In genomic region chr16:88568710-88569613, GRCh38 we compare ENCODE assay signal across 10 cellular contexts. TPM values are rescaled to one million over a fixed set of nuclear protein-coding genes. Genes with fewer than 3 reads are reported as not detected.
DNase-seq lines count a peak whose midpoint lies in the region; ATAC-seq, FAIRE-seq and TF ChIP-seq lines count a peak whose summit lies in the region.
"Had no signal": no experiment of that assay in that cellular context is flagged by ENCODE, and none has a peak within 500 bp of the region (broad histone marks: within the 10 kb centered on the region; RNA-seq: fewer than 3 reads in every experiment).

No MANE protein-coding gene starts in this region.

- H4K5ac ChIP-seq in mesendoderm (ENCODE audit: low read length) = no peak overlapping the region

- H4K20me1 ChIP-seq in K562 (replicated peaks; ENCODE audit: control insufficient read depth, insufficient read depth, low read length) = peaks cover 10% of the 10 kb centered on the region

- H3K4me2 ChIP-seq in K562 (ENCODE audit: insufficient read depth, low read length) (peak overlapping the region; percentile 90), mesendoderm (ENCODE audit: low read length) (peak overlapping the region; percentile 69)

- H3K27ac ChIP-seq in heart right ventricle = peak overlapping the region in 8 of 10 donors; percentile 66 to 92 (median 84)
- peak overlapping the region; percentile 67; the same call in 2 of the 3 replicates for H3K27ac ChIP-seq in K562 (ENCODE audit: extremely low read depth, low read depth, low read length)
- H3K27ac ChIP-seq in mesendoderm (ENCODE audit: low read depth, low read length) = no peak overlapping the region

- H3K9ac ChIP-seq in K562 (ENCODE audit: insufficient read depth in 1 of 2, low read depth in 2 of 2, low read length in 2 of 2) = peak overlapping the region; percentile 79 to 93
- H3K9ac ChIP-seq in mesendoderm (ENCODE audit: low read length) = peak overlapping the region; percentile 85

- DNase-seq in heart right ventricle (no peak), left cardiac atrium (no peak), K562 (ENCODE audit: extremely low read depth in 1 of 4, low spot score in 3 of 4) (no peak), mesendoderm (no peak), left colon (no peak)
- no peak for DNase-seq in stimulated activated CD4-positive, alpha-beta T cell treated with anti-CD3 and anti-CD28 coated beads, Interleukin-4, amount 100 ng/mL, for 24 hours
- DNase-seq: GF-D8, NCI-H1436 treated with DMSO at 0.1 percent for 48 hours had no signal

- no peak overlapping the region for H4K8ac ChIP-seq in mesendoderm (ENCODE audit: low read depth, low read length)

- H3K79me2 ChIP-seq in K562 (ENCODE audit: control insufficient read depth, insufficient read depth, low read length) (peaks cover 46% of the 10 kb centered on the region), mesendoderm (ENCODE audit: control insufficient read depth, insufficient read depth, low read length) (peaks cover 26% of the 10 kb centered on the region)

- H3K27me3 ChIP-seq in heart right ventricle (no peaks in the 10 kb centered on the region), K562 (ENCODE audit: control insufficient read depth in 2 of 2, insufficient read depth in 2 of 2, low read length in 2 of 2) (no peaks in the 10 kb centered on the region), mesendoderm (ENCODE audit: insufficient read depth, low read length, poor library complexity) (no peaks in the 10 kb centered on the region)

- H3K36me3 ChIP-seq in heart right ventricle (peaks cover 0 to 23% (median 0%) of the 10 kb centered on the region in 9 donors), K562 (ENCODE audit: control insufficient read depth, insufficient read depth, low read length) (peaks cover 25% of the 10 kb centered on the region), mesendoderm (ENCODE audit: control insufficient read depth, insufficient read depth, low read length) (no peaks in the 10 kb centered on the region)

- CTCF ChIA-PET in K562 (lab: Yijun Ruan, JAX; ENCODE audit: low intra/inter-chr PET ratio) = interaction anchor here (0.6 kb wide), 1 partner anchor 42 kb away, joined by 4 read pairs; no protein-coding TSS in a partner anchor

- in situ Hi-C loops in K562 (cut with MboI) = no loop called here

- TF ChIP-seq CTCF in heart right ventricle (IDR thresholded peaks at IDR 0.05) (no peak), K562 (IDR thresholded peaks at IDR 0.05 in 2 of 3, conservative IDR thresholded peaks at IDR 0.05 in 1 of 3; ENCODE audit: insufficient read depth in 2 of 3, low read depth in 1 of 3, low read length in 3 of 3) (no peak)

- POLR2A ChIA-PET in K562 (lab: Yijun Ruan, JAX) = interaction anchor here (2.1 kb wide), 1 partner anchor 19 kb away, joined by 7 read pairs; no protein-coding TSS in a partner anchor

- no peak for TF ChIP-seq EP300 in K562 (IDR thresholded peaks at IDR 0.05; ENCODE audit: low read length)

- peak overlapping the region; percentile 93 for H3K56ac ChIP-seq in mesendoderm (ENCODE audit: low read length)

- H3K79me1 ChIP-seq in mesendoderm (ENCODE audit: low read length) = peaks cover 11% of the 10 kb centered on the region

- no peak overlapping the region for H3K4ac ChIP-seq in mesendoderm (ENCODE audit: low read depth, low read length)

- no TSS peak for BruUV-seq in K562 (replicated peaks; lab: Mats Ljungman, UMichigan)

- no peak overlapping the region for H2BK5ac ChIP-seq in mesendoderm (ENCODE audit: low read length)

- ATAC-seq in heart right ventricle (no peak), left cardiac atrium (no peak), K562 (no peak), HG03565 (IDR thresholded peaks at IDR 0.05; ENCODE audit: unreplicated experiment) (no peak), HG02642 (IDR thresholded peaks at IDR 0.05; ENCODE audit: poor library complexity, unreplicated experiment) (no peak), left colon (no peak)

- no peaks in the 10 kb centered on the region for H3K9me3 ChIP-seq in heart right ventricle
- no peaks in the 10 kb centered on the region for H3K9me3 ChIP-seq in K562 (replicated peaks; ENCODE audit: control insufficient read depth, insufficient read depth, low read depth, low read length)

- no peak overlapping the region for H2AK5ac ChIP-seq in mesendoderm (ENCODE audit: low read length)

- peak overlapping the region in 8 of 10 donors; percentile 68 to 96 (median 92) for H3K4me3 ChIP-seq in heart right ventricle
- peak overlapping the region; percentile 79 for H3K4me3 ChIP-seq in K562
- H3K4me3 ChIP-seq in mesendoderm (ENCODE audit: low read length) = peak overlapping the region; percentile 55

- H3K9me1 ChIP-seq in K562 (ENCODE audit: control insufficient read depth, insufficient read depth, low read length) = no peaks in the 10 kb centered on the region

- TF ChIP-seq RAD21 in K562 (CRISPR knock-in tag; conservative IDR thresholded peaks at IDR 0.05 in 1 of 2, IDR thresholded peaks at IDR 0.05 in 1 of 2) = no peak

- no peak overlapping the region for H2BK120ac ChIP-seq in mesendoderm (ENCODE audit: low read depth, low read length)

- no peak overlapping the region for H3K23ac ChIP-seq in mesendoderm (ENCODE audit: low read length)

- H2AFZ ChIP-seq in K562 (ENCODE audit: low read depth, low read length) = peak overlapping the region; percentile 98

- intact Hi-C loops in heart right ventricle (cut with DNase I) = loop anchor here in 2 of 10 donors (5.0 to 10.0 kb wide), 2 partner anchors 37 to 124 kb away; no protein-coding TSS in a partner anchor
- intact Hi-C loops in left cardiac atrium (cut with DNase I) = no loop called here
- intact Hi-C loops in K562 (cut with micrococcal nuclease) = no loop called here
- intact Hi-C loops in left colon (cut with DNase I, micrococcal nuclease) = loop anchor here in 1 of 2 donors (10.0 kb wide), 1 partner anchor 124 kb away; no protein-coding TSS in a partner anchor

- H2BK15ac ChIP-seq in mesendoderm (replicated peaks; ENCODE audit: low read depth) = no peak overlapping the region

- H3K4me1 ChIP-seq in heart right ventricle = peaks cover 6 to 30% (median 25%) of the 10 kb centered on the region in 9 donors
- H3K4me1 ChIP-seq in K562 (replicated peaks in 1 of 2; ENCODE audit: control insufficient read depth in 2 of 2, insufficient read depth in 2 of 2, low read length in 2 of 2) = peaks cover 20 to 28% of the 10 kb centered on the region in 2 experiments; a peak in 4 of 5 replicates
- H3K4me1 ChIP-seq in mesendoderm (ENCODE audit: control insufficient read depth, low read depth, low read length) = peaks cover 6% of the 10 kb centered on the region

- TF ChIP-seq POLR2A in K562 (conservative IDR thresholded peaks at IDR 0.05) = no peak

- H3K18ac ChIP-seq in mesendoderm (ENCODE audit: low read length) = no peak overlapping the region

- WGBS in heart right ventricle, 2 donors = 86 to 90% methylated on average over 18 of the region's 18 CpGs
- WGBS in K562 (ENCODE audit: insufficient coverage, low coverage, missing lambda C conversion rate) = 73% methylated on average over 18 of the region's 18 CpGs
- no CpG with 5 or more reads among the region's 18 CpGs for WGBS in mesendoderm (ENCODE audit: extremely low coverage, insufficient coverage, low lambda C conversion rate)

- no peak for FAIRE-seq in K562 (lab: Jason Lieb, UNC)

TF ChIP-seq in K562, 482 proteins besides CTCF, POLR2A, EP300 and RAD21:
- TF ChIP-seq CREB3 (tag; conservative IDR thresholded peaks at IDR 0.05; ENCODE audit: low read depth) (0 out of 2 replicates have a peak, but pooled peaks have one; percentile 15), CEBPB (tag; IDR thresholded peaks at IDR 0.05) (0 out of 2 replicates have a peak, but pooled peaks have one; percentile 39), SRSF7 (optimal IDR thresholded peaks at IDR 0.05; ENCODE audit: low read depth, low read length) (no peak), NR2C1 (IDR thresholded peaks at IDR 0.05) (no peak), NR2C1 (tag; IDR thresholded peaks at IDR 0.05) (0 out of 2 replicates have a peak, but pooled peaks have one; percentile 8)

RNA-seq across cellular contexts. Expression of gene ZC3H18, which starts 1.2 kb away (rescaled TPM):
- total RNA-seq in heart right ventricle (10 to 100 TPM; 18.3 to 28.7 (median 22.0) TPM), left cardiac atrium (10 to 100 TPM; 23.1 to 25.3 TPM), K562 (2014; rRNA removed) (26.9 and 35.1 TPM in 2 replicates), K562 (2014; rRNA removed; fragmentation: Illumina TruSeq; extraction: Trizol) (16.0 and 16.3 TPM in 2 replicates), K562 (2015; rRNA removed; fragmentation: Illumina TruSeq; extraction: Trizol) (31.1 and 33.9 TPM in 2 replicates), K562 (2021) (81.3 and 88.7 TPM in 2 replicates), left colon (10 to 100 TPM; 32.6 to 43.7 TPM)
- polyA plus RNA-seq in heart right ventricle (10 to 100 TPM; 18.4 to 22.7 TPM), K562 (2011; rRNA removed) (12.5 and 15.8 TPM in 2 replicates), K562 (2014; fragmentation: Illumina TruSeq; extraction: Trizol) (60.7 and 65.3 TPM in 2 replicates), K562 (2014; fragmentation: Nextera tagmentation; extraction: Ambion mirVana) (1 to 10 TPM; 1.7 to 2.0 TPM), K562 (2014; rRNA removed) (37.1 and 49.2 TPM in 2 replicates)
- total RNA-seq in K562 (2011; cell fraction: chromatin; rRNA removed; ENCODE audit: low replicate concordance) = 74.4 and 112 TPM in 2 replicates
- 51.3 and 61.4 TPM in 2 replicates for total RNA-seq in K562 (2011; cell fraction: nucleolus; rRNA removed)
- total RNA-seq in K562 (2011; cell fraction: nucleoplasm; rRNA removed) = 61.1 and 63.4 TPM in 2 replicates
- polyA plus RNA-seq in K562 (2011; cell fraction: cytosol; rRNA removed) = 10.1 and 15.8 TPM in 2 replicates
- polyA plus RNA-seq in K562 (2011; cell fraction: nucleus; rRNA removed) = 43.3 and 65.6 TPM in 2 replicates
- polyA plus RNA-seq in K562 (2012) = 57.6 and 59.2 TPM in 2 replicates
- polyA minus RNA-seq in K562 (2011; rRNA and poly(A)+ RNA removed) = 7.9 and 9.1 TPM in 2 replicates
- 23.7 and 30.6 TPM in 2 replicates for polyA minus RNA-seq in K562 (2011; cell fraction: cytosol; rRNA and poly(A)+ RNA removed)
- polyA minus RNA-seq in K562 (2011; cell fraction: nucleus; rRNA and poly(A)+ RNA removed) = 17.5 and 19.1 TPM in 2 replicates
- 44.2 TPM for polyA plus RNA-seq in mesendoderm (2013, experiment 1 of 2)
- polyA plus RNA-seq in mesendoderm (2013, experiment 2 of 2) = 44.8 TPM
